23 cellular contexts compared by ENCODE assay signal in the genomic region with DNA sequence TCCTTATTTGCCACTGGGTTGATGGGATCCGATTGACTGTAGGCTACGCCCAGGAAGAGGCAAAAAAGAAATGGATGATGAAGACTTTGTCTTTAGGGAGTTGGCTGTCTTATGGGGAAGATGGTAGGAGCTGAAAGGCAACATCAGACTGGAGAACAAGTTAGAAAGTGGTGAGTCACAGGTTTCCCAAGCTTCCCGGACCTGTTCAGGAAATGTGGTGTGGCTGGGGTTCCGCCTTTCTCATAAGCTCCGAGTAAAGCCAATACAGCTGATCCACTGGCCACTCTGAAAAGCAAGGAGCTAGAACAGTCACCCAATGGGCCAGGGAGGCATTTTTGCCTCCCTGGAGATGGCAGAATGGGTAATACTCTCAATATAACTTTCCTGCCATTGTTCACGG.
DNase-seq lines count a peak whose midpoint lies in the region; ATAC-seq and TF ChIP-seq lines count a peak whose summit lies in the region.
"Had no signal": no experiment of that assay in that cellular context is flagged by ENCODE, and none has a peak within 500 bp of the region (broad histone marks: within the 10 kb centered on the region; RNA-seq: fewer than 3 reads in every experiment).

No MANE protein-coding gene starts in this region.

- peaks cover 17% of the 10 kb centered on the region for H3K4me1 ChIP-seq in mammary epithelial cell (ENCODE audit: insufficient read depth, low read length)
- peaks cover 10 to 35% (median 18%) of the 10 kb centered on the region in 9 donors for H3K4me1 ChIP-seq in heart right ventricle
- H3K4me1 ChIP-seq: psoas muscle, upper lobe of right lung had no signal

- H3K4me3 ChIP-seq in mammary epithelial cell (replicated peaks in 1 of 3; ENCODE audit: insufficient read depth in 1 of 3, low read depth in 2 of 3, low read length in 3 of 3) (no peak overlapping the region), heart right ventricle (no peak overlapping the region)
- H3K4me3 ChIP-seq: cardiac muscle cell, dorsolateral prefrontal cortex, heart left ventricle, psoas muscle, smooth muscle cell, upper lobe of right lung had no signal

- 68% methylated on average over 4 of the region's 6 CpGs for WGBS in mammary epithelial cell (ENCODE audit: low coverage, missing lambda C conversion rate)
- 85 to 87% methylated on average over 6 of the region's 6 CpGs for WGBS in heart right ventricle, 2 donors

- ATAC-seq in heart right ventricle: no peak
- ATAC-seq: activated T-cell treated with anti-CD3 and anti-CD28 coated beads, Interleukin-2, amount 50 U/mL, for 72 hours; heart left ventricle; psoas muscle; upper lobe of right lung had no signal

- H3K4me2 ChIP-seq in mammary epithelial cell (ENCODE audit: insufficient read depth, low read depth, low read length): no peak overlapping the region
- H3K4me2 ChIP-seq: smooth muscle cell had no signal

- no peaks in the 10 kb centered on the region for H3K79me2 ChIP-seq in mammary epithelial cell (ENCODE audit: insufficient read depth, low read length)

- DNase-seq in LHCN-M2 (ENCODE audit: low read depth) (peak; percentile 56), mammary epithelial cell (peak; percentile 34), fibroblast of peridontal ligament (ENCODE audit: extremely low read depth) (peak; percentile 26), pulmonary artery endothelial cell (ENCODE audit: low read depth, low spot score) (peak; percentile 47), D341Med (ENCODE audit: low spot score) (no peak), heart right ventricle (no peak), NCI-H748 (lab: John Stamatoyannopoulos, UW; ENCODE audit: unreplicated experiment) (no peak)
- no peak for DNase-seq in activated effector memory CD4-positive, alpha-beta T cell treated with Interleukin-2 at 50 U/mL for 16 hours
- DNase-seq: activated CD4-positive, CD25-positive, alpha-beta regulatory T cell treated with anti-CD3 and anti-CD28 coated beads, Interleukin-2, amount 50 U/mL, for 72 hours; activated T-cell treated with anti-CD3 and anti-CD28 coated beads, Interleukin-2, amount 50 U/mL, for 72 hours; COR-L47; dorsolateral prefrontal cortex; erythroblast; heart left ventricle; Kasumi-1; NCI-H1105; NCI-H2029 treated with DMSO at 0.1 percent for 48 hours; NCI-H510A; psoas muscle; stimulated activated CD4-positive, alpha-beta T cell treated with anti-CD3 and anti-CD28 coated beads, Interleukin-4, amount 100 ng/mL, for 1 hour; upper lobe of right lung had no signal

- intact Hi-C loops in mammary epithelial cell (cut with micrococcal nuclease) (loop anchor here (10.0 kb wide), 1 partner anchor 87 kb away; no protein-coding TSS in a partner anchor), heart right ventricle (cut with DNase I) (loop anchor here in 2 of 10 donors (10.0 kb wide), 1 partner anchor 103 kb away; no protein-coding TSS in a partner anchor)

- no peaks in the 10 kb centered on the region for H3K27me3 ChIP-seq in mammary epithelial cell (ENCODE audit: insufficient read depth, low read length)
- H3K27me3 ChIP-seq in heart right ventricle: no peaks in the 10 kb centered on the region
- H3K27me3 ChIP-seq: cardiac muscle cell, heart left ventricle, upper lobe of right lung had no signal

- dilution Hi-C loops in mammary epithelial cell (cut with HindIII; ENCODE audit: low sequenced_read_pairs): loop anchor here (5.0 to 10.0 kb wide), 2 partner anchors 44 to 123 kb away; no protein-coding TSS in a partner anchor

- peak overlapping the region; percentile 3 for H2AFZ ChIP-seq in mammary epithelial cell (ENCODE audit: low read depth, low read length)

- H3K36me3 ChIP-seq in mammary epithelial cell (ENCODE audit: insufficient read depth, low read length) (no peaks in the 10 kb centered on the region), heart right ventricle (no peaks in the 10 kb centered on the region)
- H3K36me3 ChIP-seq: cardiac muscle cell, heart left ventricle, upper lobe of right lung had no signal

- H3K27ac ChIP-seq in mammary epithelial cell (ENCODE audit: insufficient read depth, low read depth, low read length) (no peak overlapping the region), heart right ventricle (no peak overlapping the region)
- H3K27ac ChIP-seq: cardiac muscle cell, dorsolateral prefrontal cortex, heart left ventricle, psoas muscle, upper lobe of right lung had no signal

- no peaks in the 10 kb centered on the region for H4K20me1 ChIP-seq in mammary epithelial cell (ENCODE audit: insufficient read depth, low read length)

- in situ Hi-C loops in mammary epithelial cell (cut with MboI; ENCODE audit: low sequenced_read_pairs in 2 of 2): no loop called here

- H3K9me3 ChIP-seq in mammary epithelial cell (replicated peaks; ENCODE audit: insufficient read depth, low read length): no peaks in the 10 kb centered on the region
- no peaks in the 10 kb centered on the region for H3K9me3 ChIP-seq in heart right ventricle
- H3K9me3 ChIP-seq: heart left ventricle, psoas muscle, upper lobe of right lung had no signal

- TF ChIP-seq CTCF in mammary epithelial cell (conservative IDR thresholded peaks at IDR 0.05 in 1 of 2, IDR thresholded peaks at IDR 0.05 in 1 of 2; ENCODE audit: extremely low read depth in 1 of 2, insufficient read depth in 1 of 2, low read depth in 1 of 2, low read length in 2 of 2): no peak
- TF ChIP-seq CTCF in heart right ventricle (IDR thresholded peaks at IDR 0.05): no peak

- BruUV-seq in mammary epithelial cell (replicated peaks; lab: Mats Ljungman, UMichigan): no TSS peak

- H3K9ac ChIP-seq in mammary epithelial cell (ENCODE audit: insufficient read depth, low read length): no peak overlapping the region

- CTCF ChIA-PET in mammary epithelial cell (lab: Charles Lee; ENCODE audit: low non-redundant PET): no interaction called here

Comparison
In these comparisons a context has a peak if more than half of its experiments do, and no peak if none do; other contexts are left out.
1. DNase-seq: peak in LHCN-M2 (single experiment), mammary epithelial cell (single experiment), fibroblast of peridontal ligament (single experiment) and pulmonary artery endothelial cell (single experiment); none in activated effector memory CD4-positive, alpha-beta T cell treated with Interleukin-2 at 50 U/mL for 16 hours (single experiment), D341Med (single experiment), heart right ventricle (0 of 2) and NCI-H748 (single experiment).